In genomic region chr1:215198021-215198420, GRCh38 we compare ENCODE assay signal across 33 cellular contexts.
"Had no signal": no experiment of that assay in that cellular context is flagged by ENCODE, and none has a peak within 500 bp of the region (broad histone marks: within the 10 kb centered on the region; RNA-seq: fewer than 3 reads in every experiment).

No MANE protein-coding gene starts in this region.

- H3K27me3 ChIP-seq: adrenal gland had no signal

- H3K4me3 Mint-ChIP-seq: activated CD4-positive, alpha-beta T cell treated with anti-CD3 and anti-CD28 coated beads, Interleukin-2, amount 10 ng/mL, durations not matched to agents 24 days and 14 days; activated CD8-positive, alpha-beta T cell treated with anti-CD3 and anti-CD28 coated beads, Interleukin-2, amount 10 ng/mL, durations not matched to agents 7 days and 5 days; activated naive CD4-positive, alpha-beta T cell treated with anti-CD3 and anti-CD28 coated beads, Interleukin-2, amount 50 U/mL, for 24 hours; activated naive CD8-positive, alpha-beta T cell treated with anti-CD3 and anti-CD28 coated beads, Interleukin-2, amount 10 ng/mL, durations not matched to agents 7 days and 5 days; activated T-helper 17 cell treated with anti-CD3 and anti-CD28 coated beads, Interleukin-2, amount 50 U/mL, for 72 hours; brain; T-helper 1 cell treated with Interleukin-12 subunit alpha and Interleukin-12 subunit beta and Interleukin-4 antibody, amounts not matched to agents 30 μg/mL and 1 μg/mL, for 36 hours; T-helper 2 cell treated with Interferon-gamma antibody and Interleukin-4, amounts not matched to agents 5 μg/mL and 100 μg/mL, for 36 hours had no signal

- H3K36me3 ChIP-seq: adrenal gland, SJCRH30 had no signal

- DNase-seq: activated CD4-positive, alpha-beta T cell treated with anti-CD3 and anti-CD28 coated beads, Interleukin-2, amount 10 ng/mL, durations not matched to agents 24 days and 14 days; activated CD4-positive, alpha-beta T cell treated with anti-CD3 and anti-CD28 coated beads, Interleukin-2, amount 50 U/mL, for 4 hours; activated CD8-positive, alpha-beta memory T cell treated with anti-CD3 and anti-CD28 coated beads, Interleukin-2, amount 50 U/mL, for 4 hours; activated CD8-positive, alpha-beta T cell treated with anti-CD3 and anti-CD28 coated beads, Interleukin-2, amount 10 ng/mL, durations not matched to agents 7 days and 5 days; activated gamma-delta T cell; activated naive CD4-positive, alpha-beta T cell treated with Interleukin-2 at 50 U/mL for 16 hours; activated naive CD8-positive, alpha-beta T cell treated with anti-CD3 and anti-CD28 coated beads, Interleukin-2, amount 10 ng/mL, durations not matched to agents 7 days and 5 days; activated T-cell treated with anti-CD3 and anti-CD28 coated beads for 4 hours; activated T-cell treated with anti-CD3 and anti-CD28 coated beads, Interleukin-2, amount 50 U/mL, for 48 hours; adrenal gland; caudate nucleus; cerebellar nuclear complex; NCI-H1105 treated with DMSO at 0.1 percent for 48 hours; NCI-H1436; NCI-H1694; NCI-H1930; NCI-H2081 treated with DMSO at 0.1 percent for 48 hours; NCI-H226; NCI-H446 treated with DMSO at 0.1 percent for 48 hours; NCI-H524; NCI-H69; NCI-H82; PC-9; SJCRH30 had no signal

- H3K27me3 Mint-ChIP-seq: activated CD4-positive, alpha-beta T cell treated with anti-CD3 and anti-CD28 coated beads, Interleukin-2, amount 10 ng/mL, durations not matched to agents 24 days and 14 days; activated naive CD8-positive, alpha-beta T cell treated with anti-CD3 and anti-CD28 coated beads, Interleukin-2, amount 10 ng/mL, durations not matched to agents 7 days and 5 days; activated T-helper 17 cell treated with anti-CD3 and anti-CD28 coated beads, Interleukin-2, amount 50 U/mL, for 72 hours; brain had no signal

- H3K4me3 ChIP-seq: adrenal gland, K562, PC-9, SJCRH30, SK-N-MC had no signal

- H3K36me3 Mint-ChIP-seq: activated naive CD4-positive, alpha-beta T cell treated with anti-CD3 and anti-CD28 coated beads, Interleukin-2, amount 50 U/mL, for 24 hours; activated naive CD8-positive, alpha-beta T cell treated with anti-CD3 and anti-CD28 coated beads, Interleukin-2, amount 10 ng/mL, durations not matched to agents 7 days and 5 days; brain had no signal

- H3K9me3 ChIP-seq: adrenal gland, SJCRH30 had no signal

- H3K9me3 Mint-ChIP-seq: activated CD4-positive, alpha-beta T cell treated with anti-CD3 and anti-CD28 coated beads, Interleukin-2, amount 10 ng/mL, durations not matched to agents 24 days and 14 days; activated naive CD4-positive, alpha-beta T cell treated with anti-CD3 and anti-CD28 coated beads, Interleukin-2, amount 50 U/mL, for 24 hours; activated naive CD8-positive, alpha-beta T cell treated with anti-CD3 and anti-CD28 coated beads, Interleukin-2, amount 10 ng/mL, durations not matched to agents 7 days and 5 days; brain; T-helper 1 cell treated with Interleukin-12 subunit alpha and Interleukin-12 subunit beta and Interleukin-4 antibody, amounts not matched to agents 30 μg/mL and 1 μg/mL, for 36 hours; T-helper 2 cell treated with Interferon-gamma antibody and Interleukin-4, amounts not matched to agents 5 μg/mL and 100 μg/mL, for 36 hours had no signal

- H3K27ac Mint-ChIP-seq: activated CD4-positive, alpha-beta T cell treated with anti-CD3 and anti-CD28 coated beads, Interleukin-2, amount 10 ng/mL, durations not matched to agents 24 days and 14 days; activated CD8-positive, alpha-beta T cell treated with anti-CD3 and anti-CD28 coated beads, Interleukin-2, amount 10 ng/mL, durations not matched to agents 7 days and 5 days; activated naive CD4-positive, alpha-beta T cell treated with anti-CD3 and anti-CD28 coated beads, Interleukin-2, amount 50 U/mL, for 24 hours; activated naive CD8-positive, alpha-beta T cell treated with anti-CD3 and anti-CD28 coated beads, Interleukin-2, amount 10 ng/mL, durations not matched to agents 7 days and 5 days; activated T-helper 17 cell treated with anti-CD3 and anti-CD28 coated beads, Interleukin-2, amount 50 U/mL, for 72 hours; brain; T-helper 1 cell treated with Interleukin-12 subunit alpha and Interleukin-12 subunit beta and Interleukin-4 antibody, amounts not matched to agents 30 μg/mL and 1 μg/mL, for 36 hours; T-helper 2 cell treated with Interferon-gamma antibody and Interleukin-4, amounts not matched to agents 5 μg/mL and 100 μg/mL, for 36 hours had no signal

- ATAC-seq: activated CD8-positive, alpha-beta T cell treated with anti-CD3 and anti-CD28 coated beads, Interleukin-2, amount 10 ng/mL, durations not matched to agents 7 days and 5 days; activated T-helper 17 cell treated with anti-CD3 and anti-CD28 coated beads, Interleukin-2, amount 50 U/mL, for 72 hours; K562; Right ventricle myocardium inferior had no signal

- H3K4me1 Mint-ChIP-seq: activated CD4-positive, alpha-beta T cell treated with anti-CD3 and anti-CD28 coated beads, Interleukin-2, amount 10 ng/mL, durations not matched to agents 24 days and 14 days; activated naive CD4-positive, alpha-beta T cell treated with anti-CD3 and anti-CD28 coated beads, Interleukin-2, amount 50 U/mL, for 24 hours; activated naive CD8-positive, alpha-beta T cell treated with anti-CD3 and anti-CD28 coated beads, Interleukin-2, amount 10 ng/mL, durations not matched to agents 7 days and 5 days; activated T-helper 17 cell treated with anti-CD3 and anti-CD28 coated beads, Interleukin-2, amount 50 U/mL, for 72 hours had no signal

- H3K4me2 ChIP-seq: PC-9 had no signal

- H2AFZ ChIP-seq: PC-9 had no signal

- H3K4me1 ChIP-seq: adrenal gland, SJCRH30 had no signal

- H3K27ac ChIP-seq: adrenal gland, PC-9, RWPE1, SJCRH30, SK-N-MC had no signal
